In the genomic region with DNA sequence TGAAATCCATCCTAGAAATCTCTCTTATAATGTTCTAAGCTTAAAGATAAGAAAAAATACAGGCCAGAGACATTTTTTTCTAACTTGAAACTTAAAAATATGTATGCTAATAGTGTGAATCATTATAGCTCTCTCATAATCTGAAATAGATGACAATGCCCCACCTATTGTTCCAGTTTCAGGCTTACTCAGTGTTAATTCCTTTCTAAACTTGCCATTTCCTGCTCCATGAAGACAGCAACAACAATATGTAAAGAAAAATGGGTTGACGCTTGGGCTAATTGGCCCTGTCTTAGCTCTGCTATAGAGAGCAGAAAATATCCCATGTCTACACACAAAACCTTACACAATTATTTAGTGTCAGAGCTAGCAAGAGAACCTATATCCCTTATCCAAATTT, we compare ENCODE assay signal across 20 cellular contexts. TPM values are rescaled to one million over a fixed set of nuclear protein-coding genes. Genes with fewer than 3 reads are reported as not detected.
A peak's percentile ranks its signal among the peaks of the same experiment; 100 is the strongest.
DNase-seq lines count a peak whose midpoint lies in the region; ATAC-seq and TF ChIP-seq lines count a peak whose summit lies in the region.
"Had no signal": no experiment of that assay in that cellular context is flagged by ENCODE, and none has a peak within 500 bp of the region (broad histone marks: within the 10 kb centered on the region; RNA-seq: fewer than 3 reads in every experiment).

No MANE protein-coding gene starts in this region.

- no peaks in the 10 kb centered on the region for H3K27me3 ChIP-seq in GM23338 (ENCODE audit: insufficient read depth)
- no peaks in the 10 kb centered on the region for H3K27me3 ChIP-seq in foreskin keratinocyte
- H3K27me3 ChIP-seq: cardiac muscle cell, stomach had no signal

- H3K79me2 ChIP-seq in GM23338 (replicated peaks; ENCODE audit: insufficient read depth), result no peaks in the 10 kb centered on the region

- H3K4me1 Mint-ChIP-seq in GM23338, result peaks cover 19% of the 10 kb centered on the region
- H3K4me1 Mint-ChIP-seq: activated B cell treated with CpG ODN at 0.5 μM for 24 hours; activated naive CD4-positive, alpha-beta T cell treated with anti-CD3 and anti-CD28 coated beads, Interleukin-2, amount 50 U/mL, for 24 hours had no signal

- ATAC-seq in GM18867 (IDR thresholded peaks at IDR 0.05; ENCODE audit: unreplicated experiment) (peak; percentile 98), GM23338 (no peak), HG03460 (IDR thresholded peaks at IDR 0.05; ENCODE audit: unreplicated experiment) (peak; percentile 82), foreskin keratinocyte (peak; percentile 98), HG02981 (IDR thresholded peaks at IDR 0.05; ENCODE audit: unreplicated experiment) (no peak)
- ATAC-seq in stimulated activated naive CD8-positive, alpha-beta T cell treated with anti-CD3 and anti-CD28 coated beads, Interleukin-15, Interleukin-2, amounts not matched to agents 100 U/mL and 50 U/mL, for 24 hours, result no peak
- ATAC-seq: HepG2, Panc1 had no signal

- no peak overlapping the region for H3K4me3 Mint-ChIP-seq in GM23338
- H3K4me3 Mint-ChIP-seq: activated B cell treated with CpG ODN at 0.5 μM for 24 hours; activated naive CD4-positive, alpha-beta T cell treated with anti-CD3 and anti-CD28 coated beads, Interleukin-2, amount 50 U/mL, for 24 hours had no signal

- H3K4me1 ChIP-seq in GM23338 (ENCODE audit: insufficient read depth) (peaks cover 21% of the 10 kb centered on the region), foreskin keratinocyte (peaks cover 7% of the 10 kb centered on the region)
- H3K4me1 ChIP-seq: stomach had no signal

- no peaks in the 10 kb centered on the region for H3K27me3 Mint-ChIP-seq in GM23338 (ENCODE audit: insufficient read depth, low read depth, poor library complexity)
- H3K27me3 Mint-ChIP-seq: activated B cell treated with CpG ODN at 0.5 μM for 24 hours; activated naive CD4-positive, alpha-beta T cell treated with anti-CD3 and anti-CD28 coated beads, Interleukin-2, amount 50 U/mL, for 24 hours had no signal

- no peaks in the 10 kb centered on the region for H4K20me1 ChIP-seq in GM23338 (replicated peaks; ENCODE audit: insufficient read depth)

- H3K27ac ChIP-seq in GM23338 (ENCODE audit: low read depth) (peak overlapping the region; percentile 22; the same call in 1 of the 2 replicates), foreskin keratinocyte (peak overlapping the region; percentile 88)
- H3K27ac ChIP-seq: cardiac muscle cell, stomach had no signal

- no peaks in the 10 kb centered on the region; the same call in 2 of the 3 replicates for H3K9me3 Mint-ChIP-seq in GM23338

- H3K36me3 Mint-ChIP-seq in GM23338 (ENCODE audit: low read depth), result peaks cover 3% of the 10 kb centered on the region; the same call in 1 of the 3 replicates
- H3K36me3 Mint-ChIP-seq: activated naive CD4-positive, alpha-beta T cell treated with anti-CD3 and anti-CD28 coated beads, Interleukin-2, amount 50 U/mL, for 24 hours had no signal

- H2AFZ ChIP-seq in GM23338, result no peak overlapping the region

- no peaks in the 10 kb centered on the region for H3K9me2 ChIP-seq in GM23338 (ENCODE audit: insufficient read depth)

- TF ChIP-seq CTCF in GM23338 (conservative IDR thresholded peaks at IDR 0.05; ENCODE audit: low read depth in 2 of 2), result no peak
- TF ChIP-seq CTCF in foreskin keratinocyte (conservative IDR thresholded peaks at IDR 0.05), result no peak

- H3K27ac Mint-ChIP-seq in GM23338, result peak overlapping the region; percentile 79
- H3K27ac Mint-ChIP-seq: activated B cell treated with CpG ODN at 0.5 μM for 24 hours; activated naive CD4-positive, alpha-beta T cell treated with anti-CD3 and anti-CD28 coated beads, Interleukin-2, amount 50 U/mL, for 24 hours had no signal

- no peak overlapping the region for H3K4me3 ChIP-seq in GM23338
- H3K4me3 ChIP-seq: cardiac muscle cell, stomach had no signal

- H3K4me2 ChIP-seq in GM23338, result no peak overlapping the region

- DNase-seq in GM23338 (ENCODE audit: low spot score) (no peak), foreskin keratinocyte (peak; percentile 63 to 83), NCI-H524 treated with DMSO at 0.1 percent for 48 hours (lab: John Stamatoyannopoulos, UW) (no peak)
- DNase-seq in effector CD4-positive, alpha-beta T cell, result no peak
- no peak for DNase-seq in stimulated activated naive CD8-positive, alpha-beta T cell treated with anti-CD3 and anti-CD28 coated beads, Interleukin-15, Interleukin-2, amounts not matched to agents 100 U/mL and 50 U/mL, for 24 hours
- DNase-seq: activated B cell treated with CpG ODN at 0.5 μM for 24 hours; activated CD8-positive, alpha-beta memory T cell treated with anti-CD3 and anti-CD28 coated beads, Interleukin-2, amount 50 U/mL, for 48 hours; C1 segment of cervical spinal cord; kidney glomerular epithelial cell; NCI-H510A treated with DMSO at 0.1 percent for 48 hours; small intestine; stomach had no signal

- H3K36me3 ChIP-seq in GM23338 (ENCODE audit: insufficient read depth), result no peaks in the 10 kb centered on the region
- H3K36me3 ChIP-seq: cardiac muscle cell, stomach had no signal

- H3F3A ChIP-seq in GM23338 (replicated peaks; ENCODE audit: low read depth), result no peaks in the 10 kb centered on the region

TF ChIP-seq in GM23338, 12 proteins besides CTCF, POLR2A, EP300 and RAD21:
- TF ChIP-seq POLR2AphosphoS5 (IDR thresholded peaks at IDR 0.05; ENCODE audit: low read depth), result no peak
- TF ChIP-seq, protein P1, sequence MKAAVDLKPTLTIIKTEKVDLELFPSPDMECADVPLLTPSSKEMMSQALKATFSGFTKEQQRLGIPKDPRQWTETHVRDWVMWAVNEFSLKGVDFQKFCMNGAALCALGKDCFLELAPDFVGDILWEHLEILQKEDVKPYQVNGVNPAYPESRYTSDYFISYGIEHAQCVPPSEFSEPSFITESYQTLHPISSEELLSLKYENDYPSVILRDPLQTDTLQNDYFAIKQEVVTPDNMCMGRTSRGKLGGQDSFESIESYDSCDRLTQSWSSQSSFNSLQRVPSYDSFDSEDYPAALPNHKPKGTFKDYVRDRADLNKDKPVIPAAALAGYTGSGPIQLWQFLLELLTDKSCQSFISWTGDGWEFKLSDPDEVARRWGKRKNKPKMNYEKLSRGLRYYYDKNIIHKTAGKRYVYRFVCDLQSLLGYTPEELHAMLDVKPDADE (IDR thresholded peaks at IDR 0.05), result no peak
- TF ChIP-seq NANOG (IDR thresholded peaks at IDR 0.05; ENCODE audit: borderline replicate concordance), result peak; percentile 50; the same call in 1 of the 2 replicates

RNA-seq across cellular contexts. Expression of a gene that starts 37.1 kb away (rescaled TPM):
- total RNA-seq in GM23338 (2014; rRNA removed; shearing (Covaris generic)), result 15.1 and 15.2 TPM in 2 replicates
- polyA plus RNA-seq in GM23338 (2016; fragmentation: Nextera tagmentation; extraction: Ambion mirVana) (5.8 and 7.9 TPM in 2 replicates), foreskin keratinocyte (not detected in 2 replicates)
- not detected in 2 replicates for total RNA-seq in foreskin keratinocyte
- total RNA-seq: activated B cell treated with CpG ODN at 0.5 μM for 24 hours, HepG2, mononuclear cell had no signal
- polyA plus RNA-seq: HepG2 had no signal

Comparison
In these comparisons a context has a peak if more than half of its experiments do, and no peak if none do; other contexts are left out.
1. ATAC-seq: peak in GM18867 (single experiment), HG03460 (single experiment) and foreskin keratinocyte (single experiment); none in GM23338 (single experiment), stimulated activated naive CD8-positive, alpha-beta T cell treated with anti-CD3 and anti-CD28 coated beads, Interleukin-15, Interleukin-2, amounts not matched to agents 100 U/mL and 50 U/mL, for 24 hours (single experiment) and HG02981 (single experiment).
2. DNase-seq: peak in foreskin keratinocyte (2 of 2); none in GM23338 (single experiment), effector CD4-positive, alpha-beta T cell (single experiment), stimulated activated naive CD8-positive, alpha-beta T cell treated with anti-CD3 and anti-CD28 coated beads, Interleukin-15, Interleukin-2, amounts not matched to agents 100 U/mL and 50 U/mL, for 24 hours (single experiment) and NCI-H524 treated with DMSO at 0.1 percent for 48 hours (single experiment).
3. RNA of a gene that starts 37.1 kb away (total RNA-seq): 15.1 to 15.2 TPM in GM23338; not detected in foreskin keratinocyte; every median in the first group is over 10 times any median in the second.